8 cellular contexts compared by ENCODE assay signal in the genomic region with DNA sequence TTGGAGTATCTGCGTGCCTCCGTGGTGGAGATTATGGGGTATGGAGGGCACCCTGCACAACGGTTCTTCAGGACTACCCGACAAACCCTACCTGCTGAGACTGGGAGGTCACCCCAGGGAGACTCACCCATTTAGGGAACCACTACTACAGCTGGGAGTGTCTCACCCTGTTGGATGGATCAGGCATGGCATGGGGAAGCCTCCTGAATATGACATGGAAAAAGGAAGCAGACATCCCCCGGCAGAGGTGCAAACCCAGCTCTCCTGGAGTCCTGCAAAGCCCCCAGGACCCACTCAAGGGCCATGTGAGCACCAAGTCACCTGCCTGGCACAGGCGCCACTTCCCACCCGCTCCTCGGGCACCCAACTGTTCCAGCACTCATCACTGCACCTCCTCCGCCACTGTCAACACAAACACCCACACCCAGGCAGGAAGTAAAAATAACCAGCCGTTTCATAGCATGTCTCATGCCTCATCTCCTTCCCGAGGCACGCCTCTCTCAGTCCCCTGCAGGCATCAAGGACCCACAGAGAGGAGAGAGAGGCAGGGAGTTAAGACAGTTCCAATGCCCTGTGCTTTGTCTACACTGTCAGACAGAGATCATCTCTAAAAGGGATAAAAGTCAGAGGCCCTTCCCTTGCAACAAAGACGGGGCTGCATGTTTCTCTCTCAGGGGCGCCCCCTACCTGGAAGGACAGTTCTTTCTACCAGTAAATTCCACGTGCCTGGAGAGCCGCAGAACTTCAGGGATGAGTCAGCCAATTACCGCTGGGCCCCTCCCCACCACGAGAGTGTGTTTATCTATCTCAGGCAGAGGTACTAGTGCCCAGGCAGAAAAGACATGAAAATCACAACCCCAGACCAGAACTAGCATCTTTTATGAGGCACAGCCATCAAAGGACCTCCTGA.
DNase-seq lines count a peak whose midpoint lies in the region; ATAC-seq and TF ChIP-seq lines count a peak whose summit lies in the region.

No MANE protein-coding gene starts in this region.

- peaks cover 0 to 2% of the 10 kb centered on the region in 2 experiments; a peak in 1 of 4 replicates for H3K4me1 ChIP-seq in SK-N-SH (ENCODE audit: control insufficient read depth in 1 of 2, insufficient read depth in 2 of 2, low read depth in 1 of 2, low read length in 1 of 2)
- no peaks in the 10 kb centered on the region for H3K4me1 ChIP-seq in gastrocnemius medialis

- H2AFZ ChIP-seq in SK-N-SH (ENCODE audit: low read depth): no peak overlapping the region

- no peaks in the 10 kb centered on the region for H3K9me2 ChIP-seq in SK-N-SH

- intact Hi-C loops in lower leg skin (cut with DNase I; ENCODE audit: low total_unique reads): no loop called here
- intact Hi-C loops in gastrocnemius medialis (cut with DNase I; ENCODE audit: low total_unique reads): no loop called here

- H3K27me3 ChIP-seq in SK-N-SH (ENCODE audit: insufficient read depth) (no peaks in the 10 kb centered on the region), gastrocnemius medialis (no peaks in the 10 kb centered on the region)

- no peaks in the 10 kb centered on the region for H4K20me1 ChIP-seq in SK-N-SH (ENCODE audit: insufficient read depth)

- POLR2A ChIA-PET in SK-N-SH (lab: Yijun Ruan, JAX): no interaction called here

- no peak for TF ChIP-seq EP300 in SK-N-SH (IDR thresholded peaks at IDR 0.05; ENCODE audit: borderline replicate concordance in 1 of 2, low read depth in 1 of 2, low read length in 1 of 2)

- no peak overlapping the region for H3K9ac ChIP-seq in SK-N-SH

- TF ChIP-seq POLR2A in lower leg skin (IDR thresholded peaks at IDR 0.05) (no peak), gastrocnemius medialis (IDR thresholded peaks at IDR 0.05) (no peak)

- no peak overlapping the region for H3K4me2 ChIP-seq in SK-N-SH

- no peak overlapping the region for H3K27ac ChIP-seq in SK-N-SH (ENCODE audit: low read depth in 2 of 2, low read length in 1 of 2)
- no peak overlapping the region for H3K27ac ChIP-seq in gastrocnemius medialis

- H3K4me3 Mint-ChIP-seq in stimulated activated naive CD8-positive, alpha-beta T cell treated with anti-CD3 and anti-CD28 coated beads, Interleukin-15, Interleukin-2, amounts not matched to agents 100 ng/mL and 50 ng/mL, for 24 hours: no peak overlapping the region

- DNase-seq in SK-N-SH (no peak), SK-MEL-5 (ENCODE audit: low read depth, low spot score) (peak; percentile 67), lower leg skin (ENCODE audit: low spot score in 2 of 2) (peak; percentile 49 to 87), gastrocnemius medialis (no peak)
- DNase-seq in activated naive CD4-positive, alpha-beta T cell treated with Interleukin-2 at 50 U/mL for 16 hours: peak; percentile 82

- no peaks in the 10 kb centered on the region for H3K79me2 ChIP-seq in SK-N-SH (ENCODE audit: insufficient read depth)

- H3K9me3 ChIP-seq in SK-N-SH: no peaks in the 10 kb centered on the region
- no peaks in the 10 kb centered on the region for H3K9me3 ChIP-seq in gastrocnemius medialis

- CTCF ChIA-PET in SK-N-SH (lab: Yijun Ruan, JAX): interaction anchor here (0.6 to 0.9 kb wide), 2 partner anchors 57 to 71 kb away, joined by 3 read pairs; no protein-coding TSS in a partner anchor

- H3F3A ChIP-seq in SK-N-SH (replicated peaks; ENCODE audit: insufficient read depth): no peaks in the 10 kb centered on the region

- H3K4me3 ChIP-seq in SK-N-SH (ENCODE audit: low read depth in 2 of 2, low read length in 1 of 2) (no peak overlapping the region; a peak in 1 of 4 replicates), lower leg skin (ENCODE audit: low read depth, poor library complexity, severe bottlenecking) (no peak overlapping the region), gastrocnemius medialis (no peak overlapping the region)

- no peaks in the 10 kb centered on the region for H3K36me3 ChIP-seq in SK-N-SH (replicated peaks in 1 of 2; ENCODE audit: control insufficient read depth in 1 of 2, insufficient read depth in 2 of 2, low read length in 1 of 2)
- no peaks in the 10 kb centered on the region for H3K36me3 ChIP-seq in gastrocnemius medialis

- 63% methylated on average over 13 of the region's 18 CpGs for WGBS in SK-N-SH (ENCODE audit: low lambda C conversion rate)
- WGBS in lower leg skin, 2 donors: 41 to 56% methylated on average over 18 of the region's 18 CpGs

- TF ChIP-seq CTCF in SK-N-SH (IDR thresholded peaks at IDR 0.05) (peak; percentile 23; the same call in 1 of the 2 replicates), lower leg skin (IDR thresholded peaks at IDR 0.05) (no peak), gastrocnemius medialis (IDR thresholded peaks at IDR 0.05 in 4 of 5, conservative IDR thresholded peaks at IDR 0.05 in 1 of 5) (no peak)

- peak overlapping the region; percentile 65 for H3K27ac Mint-ChIP-seq in stimulated activated naive CD8-positive, alpha-beta T cell treated with anti-CD3 and anti-CD28 coated beads, Interleukin-15, Interleukin-2, amounts not matched to agents 100 ng/mL and 50 ng/mL, for 24 hours

- H3K4me1 Mint-ChIP-seq in stimulated activated naive CD8-positive, alpha-beta T cell treated with anti-CD3 and anti-CD28 coated beads, Interleukin-15, Interleukin-2, amounts not matched to agents 100 ng/mL and 50 ng/mL, for 24 hours (ENCODE audit: low read depth): peaks cover 26% of the 10 kb centered on the region

- H3K27me3 Mint-ChIP-seq in stimulated activated naive CD8-positive, alpha-beta T cell treated with anti-CD3 and anti-CD28 coated beads, Interleukin-15, Interleukin-2, amounts not matched to agents 100 ng/mL and 50 ng/mL, for 24 hours: no peaks in the 10 kb centered on the region

- in situ Hi-C loops in SK-MEL-5 (cut with HindIII; ENCODE audit: low pct_unique_long_range_greater_than_20kb, low sequenced_read_pairs): no loop called here
- in situ Hi-C loops in gastrocnemius medialis (cut with MboI; ENCODE audit: low sequenced_read_pairs in 4 of 4): no loop called here

- no peaks in the 10 kb centered on the region for H3K36me3 Mint-ChIP-seq in stimulated activated naive CD8-positive, alpha-beta T cell treated with anti-CD3 and anti-CD28 coated beads, Interleukin-15, Interleukin-2, amounts not matched to agents 100 ng/mL and 50 ng/mL, for 24 hours (ENCODE audit: low read depth)

- no peak for TF ChIP-seq RAD21 in SK-N-SH (IDR thresholded peaks at IDR 0.05; ENCODE audit: low read length)

- no peak for ATAC-seq in SK-N-SH treated with all-trans-retinoic acid at 6 μM for 48 hours
- peak; percentile 42 for ATAC-seq in HG03439 (IDR thresholded peaks at IDR 0.05; ENCODE audit: unreplicated experiment)
- ATAC-seq in gastrocnemius medialis: no peak

- H3K9me3 Mint-ChIP-seq in stimulated activated naive CD8-positive, alpha-beta T cell treated with anti-CD3 and anti-CD28 coated beads, Interleukin-15, Interleukin-2, amounts not matched to agents 100 ng/mL and 50 ng/mL, for 24 hours: no peaks in the 10 kb centered on the region

TF ChIP-seq in SK-N-SH, 30 proteins besides CTCF, POLR2A, EP300 and RAD21:
- TF ChIP-seq, protein P1, sequence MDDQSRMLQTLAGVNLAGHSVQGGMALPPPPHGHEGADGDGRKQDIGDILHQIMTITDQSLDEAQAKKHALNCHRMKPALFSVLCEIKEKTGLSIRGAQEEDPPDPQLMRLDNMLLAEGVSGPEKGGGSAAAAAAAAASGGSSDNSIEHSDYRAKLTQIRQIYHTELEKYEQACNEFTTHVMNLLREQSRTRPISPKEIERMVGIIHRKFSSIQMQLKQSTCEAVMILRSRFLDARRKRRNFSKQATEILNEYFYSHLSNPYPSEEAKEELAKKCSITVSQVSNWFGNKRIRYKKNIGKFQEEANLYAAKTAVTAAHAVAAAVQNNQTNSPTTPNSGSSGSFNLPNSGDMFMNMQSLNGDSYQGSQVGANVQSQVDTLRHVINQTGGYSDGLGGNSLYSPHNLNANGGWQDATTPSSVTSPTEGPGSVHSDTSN (IDR thresholded peaks at IDR 0.05): no peak
- TF ChIP-seq CHD2 (IDR thresholded peaks at IDR 0.05; ENCODE audit: low read length, partially characterized antibody): no peak

TF ChIP-seq in SK-N-SH treated with all-trans-retinoic acid at 6 μM for 48 hours, 23 proteins besides CTCF, POLR2A, EP300 and RAD21:
- TF ChIP-seq CSDC2 (CRISPR knock-in tag; IDR thresholded peaks at IDR 0.05): no peak
- TF ChIP-seq, protein P2, sequence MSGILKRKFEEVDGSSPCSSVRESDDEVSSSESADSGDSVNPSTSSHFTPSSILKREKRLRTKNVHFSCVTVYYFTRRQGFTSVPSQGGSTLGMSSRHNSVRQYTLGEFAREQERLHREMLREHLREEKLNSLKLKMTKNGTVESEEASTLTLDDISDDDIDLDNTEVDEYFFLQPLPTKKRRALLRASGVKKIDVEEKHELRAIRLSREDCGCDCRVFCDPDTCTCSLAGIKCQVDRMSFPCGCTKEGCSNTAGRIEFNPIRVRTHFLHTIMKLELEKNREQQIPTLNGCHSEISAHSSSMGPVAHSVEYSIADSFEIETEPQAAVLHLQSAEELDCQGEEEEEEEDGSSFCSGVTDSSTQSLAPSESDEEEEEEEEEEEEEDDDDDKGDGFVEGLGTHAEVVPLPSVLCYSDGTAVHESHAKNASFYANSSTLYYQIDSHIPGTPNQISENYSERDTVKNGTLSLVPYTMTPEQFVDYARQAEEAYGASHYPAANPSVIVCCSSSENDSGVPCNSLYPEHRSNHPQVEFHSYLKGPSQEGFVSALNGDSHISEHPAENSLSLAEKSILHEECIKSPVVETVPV (CRISPR knock-in tag; IDR thresholded peaks at IDR 0.05): no peak
- no peak for TF ChIP-seq ZFP3 (CRISPR knock-in tag; IDR thresholded peaks at IDR 0.05)
- no peak for TF ChIP-seq ZFP30 (CRISPR knock-in tag; IDR thresholded peaks at IDR 0.05)
- TF ChIP-seq BACH2 (CRISPR knock-in tag; IDR thresholded peaks at IDR 0.05; ENCODE audit: borderline replicate concordance): no peak
- TF ChIP-seq SNAI2 (CRISPR knock-in tag; IDR thresholded peaks at IDR 0.05): no peak
- TF ChIP-seq ZNF8 (CRISPR knock-in tag; IDR thresholded peaks at IDR 0.05): no peak
- no peak for TF ChIP-seq ARNTL (CRISPR knock-in tag; IDR thresholded peaks at IDR 0.05; ENCODE audit: borderline replicate concordance, low read depth)
- TF ChIP-seq, protein P3, sequence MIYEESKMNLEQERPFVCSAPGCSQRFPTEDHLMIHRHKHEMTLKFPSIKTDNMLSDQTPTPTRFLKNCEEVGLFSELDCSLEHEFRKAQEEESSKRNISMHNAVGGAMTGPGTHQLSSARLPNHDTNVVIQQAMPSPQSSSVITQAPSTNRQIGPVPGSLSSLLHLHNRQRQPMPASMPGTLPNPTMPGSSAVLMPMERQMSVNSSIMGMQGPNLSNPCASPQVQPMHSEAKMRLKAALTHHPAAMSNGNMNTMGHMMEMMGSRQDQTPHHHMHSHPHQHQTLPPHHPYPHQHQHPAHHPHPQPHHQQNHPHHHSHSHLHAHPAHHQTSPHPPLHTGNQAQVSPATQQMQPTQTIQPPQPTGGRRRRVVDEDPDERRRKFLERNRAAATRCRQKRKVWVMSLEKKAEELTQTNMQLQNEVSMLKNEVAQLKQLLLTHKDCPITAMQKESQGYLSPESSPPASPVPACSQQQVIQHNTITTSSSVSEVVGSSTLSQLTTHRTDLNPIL (CRISPR knock-in tag; IDR thresholded peaks at IDR 0.05; ENCODE audit: low read depth): no peak
- TF ChIP-seq OSR1 (CRISPR knock-in tag; IDR thresholded peaks at IDR 0.05): no peak

Comparison
In these comparisons a context has a peak if more than half of its experiments do, and no peak if none do; other contexts are left out.
1. DNase-seq: peak in SK-MEL-5 (single experiment), activated naive CD4-positive, alpha-beta T cell treated with Interleukin-2 at 50 U/mL for 16 hours (single experiment) and lower leg skin (2 of 2); none in SK-N-SH (single experiment) and gastrocnemius medialis (0 of 2).